ENCODE assay signal across 10 cellular contexts in genomic region chr13:40026741-40027140, GRCh38.
DNase-seq lines count a peak whose midpoint lies in the region; ATAC-seq lines count a peak whose summit lies in the region.
"Had no signal": no experiment of that assay in that cellular context is flagged by ENCODE, and none has a peak within 500 bp of the region (broad histone marks: within the 10 kb centered on the region; RNA-seq: fewer than 3 reads in every experiment).

No MANE protein-coding gene starts in this region.

- H3K27ac Mint-ChIP-seq in activated naive CD8-positive, alpha-beta T cell = peak overlapping the region; percentile 97

- peaks cover 43% of the 10 kb centered on the region for H3K4me1 Mint-ChIP-seq in activated naive CD8-positive, alpha-beta T cell (ENCODE audit: low read depth)

- DNase-seq in mucosa of gallbladder (ENCODE audit: low spot score) (no peak), NCI-H345 treated with DMSO at 0.1 percent for 48 hours (lab: John Stamatoyannopoulos, UW; ENCODE audit: unreplicated experiment) (no peak), MV-4-11 (lab: John Stamatoyannopoulos, UW) (no peak), globus pallidus (ENCODE audit: low spot score) (no peak)
- DNase-seq: cerebellar nuclear complex, Peyer's patch had no signal

- peak overlapping the region in 7 of 11 experiments; percentile 0 to 50 (median 17); a peak in 7 of 22 replicates for H3K4me2 ChIP-seq in BLaER1 treated with 17β-estradiol and CSF1 and Interleukin-3, amounts not matched to agents 10 nM and 100 nM

- H3K4me3 Mint-ChIP-seq in activated naive CD8-positive, alpha-beta T cell = peak overlapping the region; percentile 68

- H3K9ac ChIP-seq in BLaER1 treated with 17β-estradiol and CSF1 and Interleukin-3, amounts not matched to agents 10 nM and 100 nM = no peak overlapping the region

- peaks cover 2% of the 10 kb centered on the region for H3K36me3 Mint-ChIP-seq in activated naive CD8-positive, alpha-beta T cell

- H3K27me3 Mint-ChIP-seq in activated naive CD8-positive, alpha-beta T cell = no peaks in the 10 kb centered on the region

- no peak overlapping the region for H3K4me3 ChIP-seq in BLaER1 treated with 17β-estradiol and CSF1 and Interleukin-3, amounts not matched to agents 10 nM and 100 nM
- H3K4me3 ChIP-seq: Peyer's patch had no signal

- no peak overlapping the region for H3K27ac ChIP-seq in BLaER1 treated with 17β-estradiol and CSF1 and Interleukin-3, amounts not matched to agents 10 nM and 100 nM
- H3K27ac ChIP-seq: Peyer's patch had no signal

- no peaks in the 10 kb centered on the region for H3K9me3 Mint-ChIP-seq in activated naive CD8-positive, alpha-beta T cell (ENCODE audit: low read depth)

- peaks cover 13 to 30% (median 24%) of the 10 kb centered on the region in 10 experiments for H3K4me1 ChIP-seq in BLaER1 treated with 17β-estradiol and CSF1 and Interleukin-3, amounts not matched to agents 10 nM and 100 nM
- H3K4me1 ChIP-seq: Peyer's patch had no signal

- ATAC-seq in GM21390 (IDR thresholded peaks at IDR 0.05; ENCODE audit: unreplicated experiment) = peak; percentile 37
- peak; percentile 8 for ATAC-seq in HG03521 (IDR thresholded peaks at IDR 0.05; ENCODE audit: unreplicated experiment)

- no peaks in the 10 kb centered on the region for H3K36me3 ChIP-seq in BLaER1 treated with 17β-estradiol and CSF1 and Interleukin-3, amounts not matched to agents 10 nM and 100 nM
- H3K36me3 ChIP-seq: Peyer's patch had no signal

- H3K9me3 ChIP-seq in BLaER1 treated with 17β-estradiol and CSF1 and Interleukin-3, amounts not matched to agents 10 nM and 100 nM (replicated peaks in 1 of 11) = peaks cover 0 to 25% (median 10%) of the 10 kb centered on the region in 11 experiments; a peak in 14 of 22 replicates
- H3K9me3 ChIP-seq: Peyer's patch had no signal

- no peaks in the 10 kb centered on the region for H4K20me1 ChIP-seq in BLaER1 treated with 17β-estradiol and CSF1 and Interleukin-3, amounts not matched to agents 10 nM and 100 nM

- H3K27me3 ChIP-seq in BLaER1 treated with 17β-estradiol and CSF1 and Interleukin-3, amounts not matched to agents 10 nM and 100 nM = no peaks in the 10 kb centered on the region
- H3K27me3 ChIP-seq: Peyer's patch had no signal
